In genomic region chrX:150581093-150581775, GRCh38 we compare ENCODE assay signal across 13 cellular contexts. TPM values are rescaled to one million over a fixed set of nuclear protein-coding genes. Genes with fewer than 3 reads are reported as not detected.
DNase-seq lines count a peak whose midpoint lies in the region; ATAC-seq and TF ChIP-seq lines count a peak whose summit lies in the region.
"Had no signal": no experiment of that assay in that cellular context is flagged by ENCODE, and none has a peak within 500 bp of the region (broad histone marks: within the 10 kb centered on the region; RNA-seq: fewer than 3 reads in every experiment).

No MANE protein-coding gene starts in this region.

- H4K20me1 ChIP-seq in HCT116 (ENCODE audit: insufficient read depth), result no peaks in the 10 kb centered on the region

- H3K4me3 Mint-ChIP-seq in activated T-helper 17 cell treated with anti-CD3 and anti-CD28 coated beads, Interleukin-2, amount 50 U/mL, for 72 hours, result no peak overlapping the region
- no peak overlapping the region for H3K4me3 Mint-ChIP-seq in naive thymus-derived CD8-positive, alpha-beta T cell

- H3K27me3 ChIP-seq in A673 (replicated peaks; ENCODE audit: insufficient read depth, low read depth, low read length, poor library complexity) (no peaks in the 10 kb centered on the region), HCT116 (ENCODE audit: insufficient read depth, low read length) (no peaks in the 10 kb centered on the region), spleen (replicated peaks in 1 of 7) (no peaks in the 10 kb centered on the region), left lung (no peaks in the 10 kb centered on the region), BE2C (no peaks in the 10 kb centered on the region)
- H3K27me3 ChIP-seq: BLaER1 treated with 17β-estradiol and CSF1 and Interleukin-3, amounts not matched to agents 10 nM and 100 nM; upper lobe of right lung had no signal

- H3K4me1 Mint-ChIP-seq in activated T-helper 17 cell treated with anti-CD3 and anti-CD28 coated beads, Interleukin-2, amount 50 U/mL, for 72 hours, result peaks cover 21% of the 10 kb centered on the region
- peaks cover 15 to 52% (median 41%) of the 10 kb centered on the region in 4 donors for H3K4me1 Mint-ChIP-seq in naive thymus-derived CD8-positive, alpha-beta T cell

- BruUV-seq in A673 (replicated peaks; lab: Mats Ljungman, UMichigan), result no TSS peak
- BruUV-seq in HCT116 (replicated peaks; lab: Mats Ljungman, UMichigan), result no TSS peak

- DNase-seq in A673 (ENCODE audit: low spot score) (peak; percentile 19), HCT116 (ENCODE audit: low read depth, low spot score) (peak; percentile 28), foreskin fibroblast (peak; percentile 55 to 74), spleen (no peak), left lung (no peak), BE2C (no peak)
- no peak for DNase-seq in naive thymus-derived CD8-positive, alpha-beta T cell
- DNase-seq: aorta; NCI-H1694 treated with DMSO at 0.1 percent for 48 hours; stimulated activated CD4-positive, alpha-beta T cell treated with anti-CD3 and anti-CD28 coated beads, Interleukin-12 subunit alpha, Interleukin-12 subunit beta, amount 100 ng/mL, for 4 hours; upper lobe of right lung had no signal

- H2AFZ ChIP-seq in HCT116 (ENCODE audit: low read depth, low read length, poor library complexity, severe bottlenecking), result no peak overlapping the region

- H3K27me3 Mint-ChIP-seq in activated T-helper 17 cell treated with anti-CD3 and anti-CD28 coated beads, Interleukin-2, amount 50 U/mL, for 72 hours, result no peaks in the 10 kb centered on the region
- no peaks in the 10 kb centered on the region for H3K27me3 Mint-ChIP-seq in naive thymus-derived CD8-positive, alpha-beta T cell

- CTCF ChIA-PET in A673 (lab: Charles Lee) (no interaction called here), HCT116 (lab: Charles Lee) (no interaction called here)

- intact Hi-C loops in A673 (cut with micrococcal nuclease; ENCODE audit: unreplicated experiment) (no loop called here), HCT116 (cut with micrococcal nuclease) (no loop called here), spleen (cut with DNase I; ENCODE audit: low total_unique reads) (loop anchor here (10.0 kb wide), 1 partner anchor 76 kb away; no protein-coding TSS in a partner anchor), left lung (cut with DNase I) (no loop called here)

- H3K9me3 ChIP-seq in A673 (ENCODE audit: low read depth, low read length, poor library complexity, severe bottlenecking), result peaks cover 6% of the 10 kb centered on the region
- no peaks in the 10 kb centered on the region for H3K9me3 ChIP-seq in HCT116 (ENCODE audit: control insufficient read depth in 1 of 2, insufficient read depth in 1 of 2, low read depth in 1 of 2, low read length in 2 of 2)
- H3K9me3 ChIP-seq in spleen, result no peaks in the 10 kb centered on the region
- no peaks in the 10 kb centered on the region for H3K9me3 ChIP-seq in left lung
- H3K9me3 ChIP-seq in BE2C, result no peaks in the 10 kb centered on the region
- H3K9me3 ChIP-seq: upper lobe of right lung had no signal

- TF ChIP-seq POLR2A in HCT116 (IDR thresholded peaks at IDR 0.05; ENCODE audit: borderline replicate concordance, extremely low read depth, insufficient read depth, insufficient read length) (no peak), spleen (IDR thresholded peaks at IDR 0.05) (no peak)

- H3K9me2 ChIP-seq in HCT116 (ENCODE audit: insufficient read depth), result no peaks in the 10 kb centered on the region

- 71 to 80% (median 77%) methylated on average over 4 of the region's 4 CpGs for WGBS in spleen, 5 donors

- H3K9ac ChIP-seq in HCT116 (ENCODE audit: low read length), result no peak overlapping the region
- H3K9ac ChIP-seq: BLaER1 treated with 17β-estradiol and CSF1 and Interleukin-3, amounts not matched to agents 10 nM and 100 nM had no signal

- H3K9me3 Mint-ChIP-seq in activated T-helper 17 cell treated with anti-CD3 and anti-CD28 coated beads, Interleukin-2, amount 50 U/mL, for 72 hours, result no peaks in the 10 kb centered on the region
- H3K9me3 Mint-ChIP-seq in naive thymus-derived CD8-positive, alpha-beta T cell, result no peaks in the 10 kb centered on the region

- H3K36me3 ChIP-seq in A673 (ENCODE audit: insufficient read depth, low read length, poor library complexity, severe bottlenecking), result no peaks in the 10 kb centered on the region
- H3K36me3 ChIP-seq in HCT116 (ENCODE audit: control insufficient read depth in 1 of 2, insufficient read depth in 2 of 2, low read length in 2 of 2), result no peaks in the 10 kb centered on the region
- H3K36me3 ChIP-seq in spleen, result no peaks in the 10 kb centered on the region
- H3K36me3 ChIP-seq in left lung, result no peaks in the 10 kb centered on the region
- H3K36me3 ChIP-seq in BE2C, result no peaks in the 10 kb centered on the region
- H3K36me3 ChIP-seq: upper lobe of right lung had no signal

- RAD21 ChIA-PET in HCT116 (lab: Charles Lee; ENCODE audit: low non-redundant PET in 1 of 2, low total read pairs in 2 of 2, uncharacterized antibody in 2 of 2, unreplicated experiment in 2 of 2), result no interaction called here

- H3K27ac ChIP-seq in A673 (ENCODE audit: low read depth, low read length, poor library complexity, severe bottlenecking), result no peak overlapping the region
- H3K27ac ChIP-seq in HCT116 (ENCODE audit: low read depth, low read length), result peak overlapping the region; percentile 33; the same call in 1 of the 2 replicates
- no peak overlapping the region for H3K27ac ChIP-seq in spleen
- H3K27ac ChIP-seq in left lung, result no peak overlapping the region
- H3K27ac ChIP-seq: BLaER1 treated with 17β-estradiol and CSF1 and Interleukin-3, amounts not matched to agents 10 nM and 100 nM; upper lobe of right lung had no signal

- H3K79me2 ChIP-seq in HCT116 (ENCODE audit: insufficient read depth, low read length), result peaks cover 6% of the 10 kb centered on the region; the same call in 1 of the 2 replicates

- ATAC-seq in HCT116 (peak; percentile 85), left lung (no peak)
- peak; percentile 28 for ATAC-seq in activated T-helper 17 cell treated with anti-CD3 and anti-CD28 coated beads, Interleukin-2, amount 50 U/mL, for 72 hours (replicated peaks)
- ATAC-seq in naive thymus-derived CD8-positive, alpha-beta T cell, result no peak
- ATAC-seq: upper lobe of right lung had no signal

- peaks cover 12% of the 10 kb centered on the region for H3K36me3 Mint-ChIP-seq in activated T-helper 17 cell treated with anti-CD3 and anti-CD28 coated beads, Interleukin-2, amount 50 U/mL, for 72 hours (ENCODE audit: low read depth)
- H3K36me3 Mint-ChIP-seq in naive thymus-derived CD8-positive, alpha-beta T cell, result peaks cover 0 to 6% (median 0%) of the 10 kb centered on the region in 3 donors

- H3K4me3 ChIP-seq in A673 (ENCODE audit: low read depth, low read length, poor library complexity, severe bottlenecking) (no peak overlapping the region), HCT116 (replicated peaks in 1 of 2; ENCODE audit: low read depth in 1 of 2, low read length in 2 of 2) (no peak overlapping the region), foreskin fibroblast (ENCODE audit: low read depth in 1 of 2, low read length in 2 of 2) (no peak overlapping the region), spleen (no peak overlapping the region), left lung (no peak overlapping the region), BE2C (ENCODE audit: low read depth, low read length) (no peak overlapping the region)
- H3K4me3 ChIP-seq: BLaER1 treated with 17β-estradiol and CSF1 and Interleukin-3, amounts not matched to agents 10 nM and 100 nM; upper lobe of right lung had no signal

- H3K4me1 ChIP-seq in A673 (ENCODE audit: insufficient read depth, low read length, poor library complexity, severe bottlenecking), result no peaks in the 10 kb centered on the region
- H3K4me1 ChIP-seq in HCT116 (ENCODE audit: control insufficient read depth in 1 of 2, insufficient read depth in 2 of 2, low read length in 2 of 2), result peaks cover 15 to 31% of the 10 kb centered on the region in 2 experiments
- peaks cover 0 to 31% (median 6%) of the 10 kb centered on the region in 6 donors for H3K4me1 ChIP-seq in spleen
- peaks cover 0 to 8% of the 10 kb centered on the region in 2 donors for H3K4me1 ChIP-seq in left lung
- H3K4me1 ChIP-seq in BE2C, result no peaks in the 10 kb centered on the region
- H3K4me1 ChIP-seq: upper lobe of right lung had no signal

- POLR2A ChIA-PET in A673 (lab: Charles Lee; ENCODE audit: low non-redundant PET) (interaction anchor here (0.6 kb wide), 1 partner anchor 12 kb away, joined by 3 read pairs; no protein-coding TSS in a partner anchor), HCT116 (lab: Charles Lee) (no interaction called here)
- POLR2A ChIA-PET in naive thymus-derived CD8-positive, alpha-beta T cell (lab: Charles Lee), result no interaction called here

- no peak for TF ChIP-seq RAD21 in HCT116 (IDR thresholded peaks at IDR 0.05; ENCODE audit: low read depth)

- no peak overlapping the region for H3K27ac Mint-ChIP-seq in activated T-helper 17 cell treated with anti-CD3 and anti-CD28 coated beads, Interleukin-2, amount 50 U/mL, for 72 hours
- H3K27ac Mint-ChIP-seq in naive thymus-derived CD8-positive, alpha-beta T cell, result peak overlapping the region in 2 of 10 donors; percentile 9 to 60

- TF ChIP-seq CTCF in A673 (conservative IDR thresholded peaks at IDR 0.05; ENCODE audit: low read depth, low read length) (no peak), HCT116 (IDR thresholded peaks at IDR 0.05 in 2 of 3, conservative IDR thresholded peaks at IDR 0.05 in 1 of 3; ENCODE audit: borderline replicate concordance in 1 of 3, insufficient read depth in 1 of 3, low read depth in 2 of 3, low read length in 2 of 3) (no peak), foreskin fibroblast (IDR thresholded peaks at IDR 0.05; ENCODE audit: low read depth, low read length) (no peak), spleen (IDR thresholded peaks at IDR 0.05 in 8 of 11, conservative IDR thresholded peaks at IDR 0.05 in 3 of 11) (no peak), left lung (IDR thresholded peaks at IDR 0.05) (no peak), BE2C (IDR thresholded peaks at IDR 0.05; ENCODE audit: low read depth, low read length) (no peak)

- H3K4me2 ChIP-seq in HCT116 (ENCODE audit: low read length), result peak overlapping the region; percentile 57
- H3K4me2 ChIP-seq: BLaER1 treated with 17β-estradiol and CSF1 and Interleukin-3, amounts not matched to agents 10 nM and 100 nM had no signal

TF ChIP-seq in HCT116, 20 proteins besides CTCF, POLR2A, EP300 and RAD21 (continues in another document):
- TF ChIP-seq FOSL1 (IDR thresholded peaks at IDR 0.05; ENCODE audit: low read depth), result peak; percentile 65
- TF ChIP-seq CBX3 (IDR thresholded peaks at IDR 0.05; ENCODE audit: low read depth), result no peak

RNA-seq across cellular contexts. Expression of gene MTM1, which starts 12.8 kb away (rescaled TPM):
- total RNA-seq in A673 (2021) (7.1 and 9.4 TPM in 2 replicates), HCT116 (2021; ENCODE audit: unreplicated experiment) (6.5 TPM), spleen (10 to 100 TPM; 24.9 to 39.5 (median 27.1) TPM), left lung (10 to 100 TPM; 16.7 to 21.9 TPM)
- polyA plus RNA-seq in HCT116 (2012), result 1.9 and 2.7 TPM in 2 replicates
- 10 to 100 TPM; 17.1 to 21.4 TPM for total RNA-seq in activated T-helper 17 cell treated with anti-CD3 and anti-CD28 coated beads, Interleukin-2, amount 50 U/mL, for 72 hours
- polyA plus RNA-seq in spleen, result 1 to 10 TPM; 6.3 to 9.8 (median 7.0) TPM
- 0.62 TPM for polyA plus RNA-seq in BE2C (2012; ENCODE audit: insufficient read depth, insufficient read length, low read depth)
- 10 to 100 TPM; 25.8 to 31.7 TPM for total RNA-seq in naive thymus-derived CD8-positive, alpha-beta T cell
- 10 to 100 TPM; 12.7 to 13.4 (median 13.2) TPM for polyA plus RNA-seq in naive thymus-derived CD8-positive, alpha-beta T cell

Comparison
In these comparisons a context has a peak if more than half of its experiments do, and no peak if none do; other contexts are left out.
1. DNase-seq: peak in A673 (single experiment), HCT116 (single experiment) and foreskin fibroblast (2 of 2); none in spleen (single experiment), left lung (0 of 2), BE2C (single experiment) and naive thymus-derived CD8-positive, alpha-beta T cell (0 of 10).
2. ATAC-seq: peak in HCT116 (single experiment) and activated T-helper 17 cell treated with anti-CD3 and anti-CD28 coated beads, Interleukin-2, amount 50 U/mL, for 72 hours (single experiment); none in left lung (single experiment) and naive thymus-derived CD8-positive, alpha-beta T cell (0 of 2).